Comparison of ENCODE assay signal across 8 cellular contexts in genomic region chr5:10355071-10355889, GRCh38. TPM values are rescaled to one million over a fixed set of nuclear protein-coding genes. Genes with fewer than 3 reads are reported as not detected.
DNase-seq lines count a peak whose midpoint lies in the region; ATAC-seq and TF ChIP-seq lines count a peak whose summit lies in the region.

No MANE protein-coding gene starts in this region.

- no peaks in the 10 kb centered on the region for H3K27me3 Mint-ChIP-seq in CD8-positive, alpha-beta T cell (ENCODE audit: low read depth)
- no peaks in the 10 kb centered on the region for H3K27me3 Mint-ChIP-seq in chondrocyte (ENCODE audit: low read depth)

- H3K36me3 ChIP-seq in CD8-positive, alpha-beta T cell (ENCODE audit: insufficient read depth, low read length), result no peaks in the 10 kb centered on the region
- H3K36me3 ChIP-seq in GM23248 (ENCODE audit: low read depth), result no peaks in the 10 kb centered on the region

- CTCF ChIA-PET in CD8-positive, alpha-beta T cell (lab: Charles Lee), result no interaction called here

- H3K9me3 Mint-ChIP-seq in CD8-positive, alpha-beta T cell, result no peaks in the 10 kb centered on the region
- no peaks in the 10 kb centered on the region for H3K9me3 Mint-ChIP-seq in chondrocyte (ENCODE audit: low read depth)

- WGBS in GM23248 (ENCODE audit: low coverage in 1 of 2, low lambda C conversion rate in 2 of 2, missing lambda C conversion rate in 2 of 2), 2 experiments, result 15 to 19% methylated on average over 16 of the region's 16 CpGs

- H3F3A ChIP-seq in GM23248 (ENCODE audit: insufficient read depth), result peaks cover 39% of the 10 kb centered on the region

- TF ChIP-seq CTCF in CD8-positive, alpha-beta T cell (IDR thresholded peaks at IDR 0.05), result no peak
- no peak for TF ChIP-seq CTCF in chondrocyte (IDR thresholded peaks at IDR 0.05)

- H3K4me3 ChIP-seq in CD8-positive, alpha-beta T cell (ENCODE audit: low read depth, low read length), result peak overlapping the region; percentile 90
- H3K4me3 ChIP-seq in GM23248, result peak overlapping the region; percentile 96

- in situ Hi-C loops in GM23248 (cut with MboI), result no loop called here

- POLR2A ChIA-PET in CD8-positive, alpha-beta T cell (lab: Charles Lee), result interaction anchor here (0.9 kb wide), 1 partner anchor 105 kb away, joined by 3 read pairs; the partner anchor contains the start of gene CCT5

- peak overlapping the region; percentile 73 for H3K27ac ChIP-seq in CD8-positive, alpha-beta T cell (ENCODE audit: low read depth, low read length)
- peak overlapping the region; percentile 93 for H3K27ac ChIP-seq in GM23248

- no peak for ATAC-seq in CD8-positive, alpha-beta T cell
- no peak for ATAC-seq in GM21526 (IDR thresholded peaks at IDR 0.05; ENCODE audit: low FRiP score, unreplicated experiment)
- no peak for ATAC-seq in GM21737 (IDR thresholded peaks at IDR 0.05; ENCODE audit: unreplicated experiment)

- H3K79me2 ChIP-seq in GM23248 (ENCODE audit: insufficient read depth), result peaks cover 69% of the 10 kb centered on the region

- no peaks in the 10 kb centered on the region for H3K9me2 ChIP-seq in GM23248 (ENCODE audit: insufficient read depth)

- no peak overlapping the region for H2AFZ ChIP-seq in GM23248

- H3K27ac Mint-ChIP-seq in CD8-positive, alpha-beta T cell, result peak overlapping the region; percentile 99
- peak overlapping the region; percentile 99 for H3K27ac Mint-ChIP-seq in chondrocyte (ENCODE audit: unreplicated experiment)

- no peaks in the 10 kb centered on the region for H3K27me3 ChIP-seq in CD8-positive, alpha-beta T cell (ENCODE audit: insufficient read depth, low read length)
- H3K27me3 ChIP-seq in GM23248 (replicated peaks; ENCODE audit: insufficient read depth), result no peaks in the 10 kb centered on the region

- H3K36me3 Mint-ChIP-seq in CD8-positive, alpha-beta T cell, result peaks cover 13% of the 10 kb centered on the region
- no peaks in the 10 kb centered on the region for H3K36me3 Mint-ChIP-seq in chondrocyte (ENCODE audit: low read depth)

- peak overlapping the region; percentile 99 for H3K4me3 Mint-ChIP-seq in CD8-positive, alpha-beta T cell
- peak overlapping the region; percentile 97 for H3K4me3 Mint-ChIP-seq in chondrocyte (ENCODE audit: unreplicated experiment)

- intact Hi-C loops in CD8-positive, alpha-beta T cell (cut with DNase I, micrococcal nuclease), result loop anchor here (2.0 to 5.0 kb wide), 3 partner anchors 42 to 406 kb away; partner anchors contain the start of genes DAP (in 1 of the 2) and ROPN1L (in 1 of the 2)

- peaks cover 23% of the 10 kb centered on the region for H3K4me1 ChIP-seq in CD8-positive, alpha-beta T cell (ENCODE audit: insufficient read depth, low read length)
- H3K4me1 ChIP-seq in GM23248 (ENCODE audit: insufficient read depth), result peaks cover 32% of the 10 kb centered on the region

- H3K9ac ChIP-seq in GM23248, result peak overlapping the region; percentile 97

- peaks cover 14% of the 10 kb centered on the region; the same call in 1 of the 2 replicates for H4K20me1 ChIP-seq in GM23248 (ENCODE audit: insufficient read depth)

- peak overlapping the region; percentile 89 for H3K4me2 ChIP-seq in GM23248 (ENCODE audit: unreplicated experiment)

- peaks cover 59% of the 10 kb centered on the region for H3K4me1 Mint-ChIP-seq in CD8-positive, alpha-beta T cell (ENCODE audit: low read depth)
- peaks cover 52% of the 10 kb centered on the region for H3K4me1 Mint-ChIP-seq in chondrocyte (ENCODE audit: low read depth)

- no peak for DNase-seq in CD8-positive, alpha-beta T cell
- DNase-seq in GM23248, result peak; percentile 79
- DNase-seq in NOMO-1 treated with dmso at 0.1 percent for 144 hours (lab: John Stamatoyannopoulos, UW; ENCODE audit: unreplicated experiment), result peak; percentile 51
- no peak for DNase-seq in chondrocyte (ENCODE audit: low spot score)
- DNase-seq in myocyte (ENCODE audit: low read depth), result peak; percentile 13
- DNase-seq in stimulated activated naive CD4-positive, alpha-beta T cell (lab: John Stamatoyannopoulos, UW), result no peak

- no peaks in the 10 kb centered on the region for H3K9me3 ChIP-seq in CD8-positive, alpha-beta T cell (ENCODE audit: low read length)
- no peaks in the 10 kb centered on the region for H3K9me3 ChIP-seq in GM23248 (ENCODE audit: low read depth)

RNA-seq across cellular contexts. Expression of gene MARCHF6, which starts 1.8 kb away (rescaled TPM):
- 100 to 1,000 TPM; 182 to 189 TPM for total RNA-seq in CD8-positive, alpha-beta T cell
- 44.9 and 56.4 TPM in 2 replicates for total RNA-seq in GM23248 (2014; rRNA removed; shearing (Covaris generic))
- 97.5 and 105 TPM in 2 replicates for polyA plus RNA-seq in GM23248 (2016; fragmentation: Nextera tagmentation; extraction: Ambion mirVana)
- total RNA-seq in chondrocyte, result 143 to 197 TPM (median 149 TPM) in 3 replicates
- total RNA-seq in myocyte, result 38.4 and 44.0 TPM in 2 replicates
- polyA plus RNA-seq in myocyte (2012), result 69.7 TPM

RNA-seq across cellular contexts. Expression of gene CMBL, which starts 47.6 kb away (rescaled TPM):
- total RNA-seq in CD8-positive, alpha-beta T cell, result not detected
- total RNA-seq in GM23248 (2014; rRNA removed; shearing (Covaris generic)), result 4.0 and 4.2 TPM in 2 replicates
- 14.6 and 16.0 TPM in 2 replicates for polyA plus RNA-seq in GM23248 (2016; fragmentation: Nextera tagmentation; extraction: Ambion mirVana)
- 20.0 to 27.5 TPM (median 20.5 TPM) in 3 replicates for total RNA-seq in chondrocyte
- total RNA-seq in myocyte, result 2.0 TPM in 2 replicates
- 12.7 TPM for polyA plus RNA-seq in myocyte (2012)

Comparison
In these comparisons a context has a peak if more than half of its experiments do, and no peak if none do; other contexts are left out.
1. DNase-seq: peak in GM23248 (single experiment), NOMO-1 treated with dmso at 0.1 percent for 144 hours (single experiment) and myocyte (single experiment); none in CD8-positive, alpha-beta T cell (0 of 7), chondrocyte (single experiment) and stimulated activated naive CD4-positive, alpha-beta T cell (0 of 6).